18 cellular contexts compared by ENCODE assay signal in genomic region chr2:174210861-174211260, GRCh38.
"Had no signal": no experiment of that assay in that cellular context is flagged by ENCODE, and none has a peak within 500 bp of the region (broad histone marks: within the 10 kb centered on the region; RNA-seq: fewer than 3 reads in every experiment).

No MANE protein-coding gene starts in this region.

- H3K27me3 ChIP-seq: ascending aorta, dorsolateral prefrontal cortex, esophagus squamous epithelium, right atrium auricular region had no signal

- H3K4me1 ChIP-seq: ascending aorta, esophagus squamous epithelium, right atrium auricular region had no signal

- FAIRE-seq: bronchial epithelial cell, urothelium cell line had no signal

- H3K9me3 Mint-ChIP-seq: naive thymus-derived CD4-positive, alpha-beta T cell had no signal

- H3K4me3 ChIP-seq: ascending aorta, dorsolateral prefrontal cortex, esophagus squamous epithelium, lung, right atrium auricular region, skin epidermis had no signal

- H3K9me3 ChIP-seq: ascending aorta, esophagus squamous epithelium, right atrium auricular region had no signal

- H3K27ac ChIP-seq: ascending aorta, dorsolateral prefrontal cortex, esophagus squamous epithelium, right atrium auricular region, skin epidermis, VCaP had no signal

- H3K27me3 Mint-ChIP-seq: activated CD4-positive, alpha-beta T cell treated with anti-CD3 and anti-CD28 coated beads for 36 hours; naive thymus-derived CD4-positive, alpha-beta T cell had no signal

- DNase-seq: activated CD4-positive, alpha-beta T cell treated with anti-CD3 and anti-CD28 coated beads for 36 hours; activated CD8-positive, alpha-beta memory T cell treated with anti-CD3 and anti-CD28 coated beads, Interleukin-2, amount 50 U/mL, for 48 hours; activated CD8-positive, alpha-beta T cell treated with anti-CD3 and anti-CD28 coated beads, Interleukin-2, amount 10 ng/mL, durations not matched to agents 7 days and 5 days; dorsolateral prefrontal cortex; esophagus squamous epithelium; foreskin fibroblast; glutamatergic neuron; left colon; naive thymus-derived CD4-positive, alpha-beta T cell; posterior cingulate gyrus; stimulated activated CD4-positive, alpha-beta T cell treated with anti-CD3 and anti-CD28 coated beads, Interleukin-4, amount 100 ng/mL, for 4 hours had no signal

- H3K27ac Mint-ChIP-seq: activated CD4-positive, alpha-beta T cell treated with anti-CD3 and anti-CD28 coated beads for 36 hours; activated CD8-positive, alpha-beta T cell treated with anti-CD3 and anti-CD28 coated beads, Interleukin-2, amount 10 ng/mL, durations not matched to agents 7 days and 5 days had no signal

- H3K36me3 ChIP-seq: ascending aorta, right atrium auricular region had no signal

- H3K4me1 Mint-ChIP-seq: activated CD4-positive, alpha-beta T cell treated with anti-CD3 and anti-CD28 coated beads for 36 hours had no signal

- H3K4me3 Mint-ChIP-seq: activated CD4-positive, alpha-beta T cell treated with anti-CD3 and anti-CD28 coated beads for 36 hours; activated CD8-positive, alpha-beta T cell treated with anti-CD3 and anti-CD28 coated beads, Interleukin-2, amount 10 ng/mL, durations not matched to agents 7 days and 5 days; naive thymus-derived CD4-positive, alpha-beta T cell had no signal
